Comparison of ENCODE assay signal across 8 cellular contexts in the genomic region with DNA sequence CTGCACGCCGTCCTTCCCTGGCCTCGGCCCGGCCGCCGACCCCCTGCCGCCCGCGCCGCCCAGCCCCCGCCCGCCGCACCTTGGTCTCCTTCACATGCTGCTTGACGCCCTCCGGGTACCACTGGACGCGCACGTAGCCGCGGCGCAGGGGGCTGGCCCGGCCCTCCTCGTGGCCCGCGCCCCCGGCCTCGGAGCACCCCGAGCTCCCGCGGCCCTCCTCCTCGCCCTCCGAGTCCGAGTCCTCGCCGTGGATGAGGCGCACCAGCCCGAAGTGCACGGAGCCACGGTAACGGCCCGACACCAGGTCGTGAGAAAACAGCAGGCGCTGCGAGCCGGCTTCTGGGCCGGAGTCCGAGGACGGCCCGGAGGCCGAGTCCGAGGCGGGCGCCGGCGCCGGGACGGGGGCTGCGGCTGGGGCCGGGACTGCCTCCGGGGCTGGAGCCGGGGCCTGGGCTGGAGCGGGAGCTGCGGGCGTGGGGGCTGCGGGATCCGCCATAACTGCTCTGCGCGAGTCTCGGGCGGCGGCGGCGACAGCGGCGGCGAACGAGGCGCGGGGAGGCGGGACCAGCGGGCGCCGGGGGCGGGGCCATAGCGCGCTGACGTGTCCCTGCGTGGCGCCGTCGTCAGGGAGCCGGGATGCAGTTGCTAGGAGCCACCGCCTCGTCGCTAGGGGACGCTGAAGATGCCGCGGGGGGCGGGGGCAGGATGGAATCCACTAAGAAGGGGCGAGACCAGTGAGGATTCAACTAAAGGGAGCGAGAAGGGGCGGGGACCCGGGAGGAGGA. TPM values are rescaled to one million over a fixed set of nuclear protein-coding genes. Genes with fewer than 3 reads are reported as not detected.
DNase-seq lines count a peak whose midpoint lies in the region; ATAC-seq and TF ChIP-seq lines count a peak whose summit lies in the region.

A gene (minus strand): TSS at position 507 of the 785 bp plus-strand sequence. CDS start 11 bp downstream, at position 496.

- peak within 1 kb of the TSS; percentile 92 for H3K4me3 Mint-ChIP-seq in T-helper 1 cell treated with Interleukin-12 subunit alpha and Interleukin-12 subunit beta and Interleukin-4 antibody, amounts not matched to agents 30 μg/mL and 1 μg/mL, for 36 hours

- H3K9ac ChIP-seq in rectal smooth muscle tissue (ENCODE audit: low read length) = peak within 1 kb of the TSS; percentile 21

- TF ChIP-seq CTCF in GM12874 (IDR thresholded peaks at IDR 0.05; ENCODE audit: insufficient read depth, low read depth, low read length) = peak; percentile 78
- TF ChIP-seq CTCF in uterus (IDR thresholded peaks at IDR 0.05) = peak in 3 of 4 experiments; percentile 24 to 35 (median 25)

- H3K4me1 ChIP-seq in right cardiac atrium (ENCODE audit: control insufficient read depth, insufficient read depth, low read length) (no peaks in the 10 kb centered on the region), rectal smooth muscle tissue (ENCODE audit: control insufficient read depth, insufficient read depth, low read length) (peaks cover 9% of the 10 kb centered on the region), uterus (peaks cover 0 to 4% of the 10 kb centered on the region in 2 donors)

- H3K27ac ChIP-seq in right cardiac atrium (ENCODE audit: low read length) = peak within 1 kb of the TSS; percentile 60
- peak within 1 kb of the TSS; percentile 55 for H3K27ac ChIP-seq in rectal smooth muscle tissue (ENCODE audit: low read depth, low read length)
- peak within 1 kb of the TSS; percentile 24 to 60 for H3K27ac ChIP-seq in uterus

- H3K27ac Mint-ChIP-seq in T-helper 1 cell treated with Interleukin-12 subunit alpha and Interleukin-12 subunit beta and Interleukin-4 antibody, amounts not matched to agents 30 μg/mL and 1 μg/mL, for 36 hours = peak within 1 kb of the TSS; percentile 84

- peak; percentile 65 to 67 for TF ChIP-seq POLR2A in uterus (IDR thresholded peaks at IDR 0.05)

- intact Hi-C loops in right cardiac atrium (cut with DNase I) (loop anchor here in 1 of 4 donors (10.0 kb wide), 1 partner anchor 48 kb away; no protein-coding TSS in a partner anchor), uterus (cut with DNase I; ENCODE audit: low total_unique reads) (no loop called here)

- H3K27me3 ChIP-seq in right cardiac atrium (ENCODE audit: control insufficient read depth, insufficient read depth) (no peaks in the 10 kb centered on the region), rectal smooth muscle tissue (ENCODE audit: control insufficient read depth, insufficient read depth, low read length) (no peaks in the 10 kb centered on the region), uterus (no peaks in the 10 kb centered on the region)

- H3K4me1 Mint-ChIP-seq in T-helper 1 cell treated with Interleukin-12 subunit alpha and Interleukin-12 subunit beta and Interleukin-4 antibody, amounts not matched to agents 30 μg/mL and 1 μg/mL, for 36 hours (ENCODE audit: low read depth) = peaks cover 37% of the 10 kb centered on the region

- DNase-seq in NCI-H1436 treated with DMSO at 0.1 percent for 48 hours (lab: John Stamatoyannopoulos, UW) (peak; percentile 17), amniotic epithelial cell (ENCODE audit: low read depth) (peak; percentile 75), right cardiac atrium (peak; percentile 89 to 96 (median 95)), uterus (peak; percentile 71 to 85)

- H3K36me3 Mint-ChIP-seq in T-helper 1 cell treated with Interleukin-12 subunit alpha and Interleukin-12 subunit beta and Interleukin-4 antibody, amounts not matched to agents 30 μg/mL and 1 μg/mL, for 36 hours (ENCODE audit: low read depth) = peaks cover 4% of the 10 kb centered on the region

- WGBS in right cardiac atrium = under 1% methylated on average over 103 of the region's 103 CpGs

- H3K9me3 ChIP-seq in right cardiac atrium (ENCODE audit: control insufficient read depth, low read length) = no peaks in the 10 kb centered on the region
- H3K9me3 ChIP-seq in uterus = no peaks in the 10 kb centered on the region

- peak within 1 kb of the TSS; percentile 77 for H3K4me3 ChIP-seq in right cardiac atrium (ENCODE audit: low read length)
- peak within 1 kb of the TSS; percentile 80 for H3K4me3 ChIP-seq in rectal smooth muscle tissue (ENCODE audit: low read length)
- H3K4me3 ChIP-seq in uterus = peak within 1 kb of the TSS; percentile 29 to 88

- no peaks in the 10 kb centered on the region for H3K36me3 ChIP-seq in rectal smooth muscle tissue (ENCODE audit: control insufficient read depth, insufficient read depth, low read length)
- no peaks in the 10 kb centered on the region for H3K36me3 ChIP-seq in uterus

- no peaks in the 10 kb centered on the region for H3K9me3 Mint-ChIP-seq in T-helper 1 cell treated with Interleukin-12 subunit alpha and Interleukin-12 subunit beta and Interleukin-4 antibody, amounts not matched to agents 30 μg/mL and 1 μg/mL, for 36 hours

- ATAC-seq in HG02759 (IDR thresholded peaks at IDR 0.05; ENCODE audit: unreplicated experiment) (peak; percentile 94), right cardiac atrium (peak; percentile 95 to 96)

- peaks cover 4% of the 10 kb centered on the region for H3K27me3 Mint-ChIP-seq in T-helper 1 cell treated with Interleukin-12 subunit alpha and Interleukin-12 subunit beta and Interleukin-4 antibody, amounts not matched to agents 30 μg/mL and 1 μg/mL, for 36 hours (ENCODE audit: low read depth)

RNA-seq across cellular contexts. Expression of the gene that starts here (rescaled TPM):
- total RNA-seq in right cardiac atrium (10 to 100 TPM; 24.2 to 37.3 (median 34.1) TPM), uterus (10 to 100 TPM in 2 of 4 donors, 1 to 10 TPM in 2; 5.0 to 31.5 (median 17.9) TPM)
- polyA plus RNA-seq in right cardiac atrium = 23.0 TPM

Comparison
In these comparisons a context has a peak if more than half of its experiments do, and no peak if none do; other contexts are left out.
1. Peak in every context shown above with its lines: DNase-seq, ATAC-seq, H3K4me3 ChIP-seq and H3K27ac ChIP-seq.
2. DNase-seq: peak in every context shown above with its lines; median percentile 95 in right cardiac atrium; 78 in uterus; 75 in amniotic epithelial cell; 17 in NCI-H1436 treated with DMSO at 0.1 percent for 48 hours.